ENCODE assay signal across 27 cellular contexts in the genomic region with DNA sequence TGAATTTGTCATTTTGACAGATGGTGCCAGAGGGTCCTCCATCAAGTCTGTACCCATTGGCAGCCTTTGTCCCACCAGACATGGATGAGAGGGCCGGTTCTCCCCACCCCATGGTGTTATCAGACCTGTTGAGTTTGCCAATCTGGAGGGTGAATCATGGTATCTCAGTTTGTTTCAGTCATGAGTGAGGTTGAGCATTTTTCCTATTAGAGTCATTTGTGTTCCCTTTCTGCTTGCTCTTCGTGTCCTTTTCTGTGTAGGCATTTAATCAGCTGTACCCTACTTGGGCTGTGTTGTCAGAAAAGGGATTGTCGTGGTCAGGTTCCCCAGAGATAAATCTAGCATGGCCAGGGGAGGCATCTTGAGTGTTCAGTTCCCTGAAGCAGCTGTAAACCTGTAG. TPM values are rescaled to one million over a fixed set of nuclear protein-coding genes. Genes with fewer than 3 reads are reported as not detected.
"Had no signal": no experiment of that assay in that cellular context is flagged by ENCODE, and none has a peak within 500 bp of the region (broad histone marks: within the 10 kb centered on the region; RNA-seq: fewer than 3 reads in every experiment).

No MANE protein-coding gene starts in this region.

- DNase-seq: effector memory CD8-positive, alpha-beta T cell; esophagus squamous epithelium; foreskin keratinocyte; head of caudate nucleus; left colon; left ventricle myocardium superior; mesendoderm; naive B cell; psoas muscle; retina; right lobe of liver; spleen; stimulated activated CD4-positive, alpha-beta T cell treated with anti-CD3 and anti-CD28 coated beads, Interleukin-15, amount 100 ng/mL, for 24 hours; stimulated activated CD4-positive, alpha-beta T cell treated with anti-CD3 and anti-CD28 coated beads, Interleukin-1b, Interleukin-23, amount 100 ng/mL, for 48 hours; stimulated activated CD4-positive, alpha-beta T cell treated with anti-CD3 and anti-CD28 coated beads, Interleukin-4, amount 100 ng/mL, for 24 hours; stimulated activated naive CD4-positive, alpha-beta T cell; thyroid gland; uterus had no signal

- H2AFZ ChIP-seq: hepatocyte, parathyroid adenoma had no signal

- H3K36me3 ChIP-seq: esophagus squamous epithelium, right lobe of liver, spleen, suprapubic skin, thyroid gland, upper lobe of left lung, uterus had no signal

- H3K4me3 ChIP-seq: esophagus squamous epithelium, hepatocyte, lung, psoas muscle, right lobe of liver, spleen, suprapubic skin, thyroid gland, upper lobe of left lung, uterus had no signal

- H3K4me1 ChIP-seq: esophagus squamous epithelium, foreskin keratinocyte, parathyroid adenoma, psoas muscle, spleen, suprapubic skin, thyroid gland, upper lobe of left lung, uterus had no signal

- H3K27me3 ChIP-seq: right lobe of liver, spleen, thyroid gland, upper lobe of left lung, uterus had no signal

- H3K4me2 ChIP-seq: hepatocyte had no signal

- H3K9ac ChIP-seq: parathyroid adenoma had no signal

- H3K79me2 ChIP-seq: hepatocyte, parathyroid adenoma had no signal

- H3K4me3 Mint-ChIP-seq: dendritic cell treated with granulocyte-macrophage colony-stimulating factor and Interleukin-4, amounts not matched to agents 40 ng/mL and 50 ng/mL, for 4 days; effector memory CD8-positive, alpha-beta T cell; naive B cell; nephron had no signal

- H3K9me3 Mint-ChIP-seq: dendritic cell treated with granulocyte-macrophage colony-stimulating factor and Interleukin-4, amounts not matched to agents 40 ng/mL and 50 ng/mL, for 4 days; effector memory CD8-positive, alpha-beta T cell; naive B cell; nephron had no signal

- H3K27ac Mint-ChIP-seq: dendritic cell treated with granulocyte-macrophage colony-stimulating factor and Interleukin-4, amounts not matched to agents 40 ng/mL and 50 ng/mL, for 4 days; effector memory CD8-positive, alpha-beta T cell; naive B cell; nephron had no signal

- H3K27ac ChIP-seq: esophagus squamous epithelium, foreskin keratinocyte, hepatocyte, parathyroid adenoma, psoas muscle, right lobe of liver, spleen, suprapubic skin, thyroid gland, upper lobe of left lung, uterus had no signal

- H3K9me3 ChIP-seq: esophagus squamous epithelium, psoas muscle, right lobe of liver, spleen, suprapubic skin, thyroid gland, upper lobe of left lung, uterus had no signal

RNA-seq across cellular contexts. Expression of gene SLC24A4, which starts 30.5 kb away (rescaled TPM):
- total RNA-seq: epithelial cell of proximal tubule, kidney epithelial cell had no signal
